ENCODE assay signal across 9 cellular contexts in the genomic region with DNA sequence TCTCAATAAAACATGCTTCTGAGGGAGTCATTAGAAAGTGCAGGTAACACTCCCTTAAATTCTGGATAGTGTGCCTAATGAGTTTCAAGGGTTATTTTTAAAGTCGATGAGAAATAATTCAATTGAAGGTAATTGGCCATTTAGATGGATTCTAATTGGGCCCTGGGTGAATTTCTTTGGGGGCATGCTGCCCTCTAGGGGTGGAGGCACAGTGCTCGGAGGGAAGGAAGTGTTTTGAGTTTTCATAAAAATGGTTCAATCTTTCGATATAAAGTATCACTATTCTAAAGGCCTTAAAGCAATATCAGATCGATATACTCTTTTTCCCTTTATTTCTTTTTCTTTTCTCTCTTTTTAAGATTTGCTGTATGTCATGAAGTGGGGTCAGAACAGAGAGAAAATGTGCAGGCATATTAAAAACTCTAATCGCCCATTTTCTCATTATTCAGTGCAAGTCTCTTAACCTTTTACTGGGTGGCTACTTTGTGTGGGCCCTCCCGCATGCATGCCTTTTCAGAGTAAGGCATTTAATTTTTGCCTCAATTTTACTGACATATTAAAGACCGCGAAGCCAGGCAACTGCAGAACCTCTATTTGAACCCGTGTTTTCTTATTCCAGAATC. TPM values are rescaled to one million over a fixed set of nuclear protein-coding genes. Genes with fewer than 3 reads are reported as not detected.
A peak's percentile ranks its signal among the peaks of the same experiment; 100 is the strongest.
DNase-seq lines count a peak whose midpoint lies in the region; ATAC-seq and TF ChIP-seq lines count a peak whose summit lies in the region.
"Had no signal": no experiment of that assay in that cellular context is flagged by ENCODE, and none has a peak within 500 bp of the region (broad histone marks: within the 10 kb centered on the region; RNA-seq: fewer than 3 reads in every experiment).

No MANE protein-coding gene starts in this region.

- H3K27ac Mint-ChIP-seq in brain, result no peak overlapping the region

- peak; percentile 47 for ATAC-seq in GM21786 (IDR thresholded peaks at IDR 0.05; ENCODE audit: unreplicated experiment)
- ATAC-seq in HG03175 (IDR thresholded peaks at IDR 0.05; ENCODE audit: unreplicated experiment), result no peak

- H3K27me3 Mint-ChIP-seq in brain, result peaks cover 44% of the 10 kb centered on the region

- TF ChIP-seq CTCF in brain (conservative IDR thresholded peaks at IDR 0.05), result peak; percentile 59 to 76

- H3K4me3 Mint-ChIP-seq in brain, result no peak overlapping the region

- DNase-seq in COLO668 (lab: John Stamatoyannopoulos, UW; ENCODE audit: unreplicated experiment) (peak; percentile 43), NCI-H524 (lab: John Stamatoyannopoulos, UW) (peak; percentile 31 to 65), medulla oblongata (ENCODE audit: extremely low spot score) (peak; percentile 69), mucosa of gallbladder (ENCODE audit: low spot score) (no peak), GF-D8 (lab: John Stamatoyannopoulos, UW) (no peak)

- no peaks in the 10 kb centered on the region for H3K4me1 Mint-ChIP-seq in brain

- H3K9me3 Mint-ChIP-seq in brain, result peaks cover 0 to 3% (median 0%) of the 10 kb centered on the region in 5 experiments

- no peaks in the 10 kb centered on the region for H3K36me3 Mint-ChIP-seq in brain

RNA-seq across cellular contexts. Expression of gene NKX2-8, which starts 25.5 kb away (rescaled TPM):
- polyA plus RNA-seq in brain (ENCODE audit: insufficient read depth, low read depth, low replicate concordance), result 5.3 TPM
- not detected for total RNA-seq in mucosa of gallbladder
- total RNA-seq: mononuclear cell had no signal

RNA-seq across cellular contexts. Expression of gene NKX2-1, which starts 36.9 kb away (rescaled TPM):
- 90.6 TPM for polyA plus RNA-seq in brain (ENCODE audit: insufficient read depth, low read depth, low replicate concordance)
- total RNA-seq in mucosa of gallbladder, result 0.26 TPM
- total RNA-seq: mononuclear cell had no signal

Comparison
In these comparisons a context has a peak if more than half of its experiments do, and no peak if none do; other contexts are left out.
1. DNase-seq: peak in COLO668 (single experiment), NCI-H524 (2 of 2) and medulla oblongata (single experiment); none in mucosa of gallbladder (single experiment) and GF-D8 (single experiment).